In the genomic region with DNA sequence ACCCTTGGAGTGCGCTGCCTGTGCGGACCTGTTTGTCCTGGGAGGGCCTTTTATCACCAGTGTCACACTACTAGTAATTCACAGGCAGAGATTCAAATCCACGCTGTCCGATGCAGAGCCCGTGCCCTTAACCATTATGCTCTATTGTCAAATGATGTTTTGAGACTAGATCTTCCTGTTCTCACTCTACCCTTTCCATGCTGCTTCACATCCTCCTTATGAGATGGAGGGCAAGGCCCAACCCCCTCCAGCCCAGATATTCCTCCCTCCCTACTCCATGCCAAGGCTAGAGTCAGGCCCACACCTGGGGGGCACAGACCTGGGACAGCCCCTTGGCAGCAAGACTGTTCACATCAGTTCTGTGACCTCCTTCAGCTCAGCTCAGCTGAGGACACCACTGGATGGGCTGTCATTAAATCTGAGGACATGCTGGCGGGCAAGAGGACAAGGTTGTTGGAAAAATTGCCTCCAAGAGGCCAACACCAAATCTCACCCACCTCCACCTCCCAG, we compare ENCODE assay signal across 20 cellular contexts.
DNase-seq lines count a peak whose midpoint lies in the region; ATAC-seq, FAIRE-seq and TF ChIP-seq lines count a peak whose summit lies in the region.
"Had no signal": no experiment of that assay in that cellular context is flagged by ENCODE, and none has a peak within 500 bp of the region (broad histone marks: within the 10 kb centered on the region; RNA-seq: fewer than 3 reads in every experiment).

No MANE protein-coding gene starts in this region.

- no peak overlapping the region for H2BK5ac ChIP-seq in H1 (ENCODE audit: low read depth, low read length)

- DNase-seq in coronary artery (ENCODE audit: low spot score) (peak; percentile 55), H1 (ENCODE audit: low read depth in 1 of 2, low spot score in 2 of 2) (no peak), islet precursor cell (peak; percentile 43), type B pancreatic cell (ENCODE audit: extremely low spot score, unreplicated experiment) (peak; percentile 37), DMS 273 treated with DMSO at 0.1 percent for 48 hours (lab: John Stamatoyannopoulos, UW) (no peak), aorta (no peak)
- DNase-seq in stimulated activated CD4-positive, alpha-beta T cell treated with anti-CD3 and anti-CD28 coated beads, Interleukin-2, amount 100 ng/mL, for 24 hours, result no peak
- DNase-seq in CD4-positive, alpha-beta memory T cell, result no peak
- DNase-seq: C1 segment of cervical spinal cord; Caco-2; CD8-positive, alpha-beta T cell; DMS79; EL; GDM1; HFFc6 had no signal

- H4K20me1 ChIP-seq in H1 (replicated peaks in 1 of 2; ENCODE audit: control insufficient read depth in 1 of 2, insufficient read depth in 2 of 2, low read length in 2 of 2), result no peaks in the 10 kb centered on the region

- H3K9me3 Mint-ChIP-seq in type B pancreatic cell, result no peaks in the 10 kb centered on the region
- H3K9me3 Mint-ChIP-seq in CD4-positive, alpha-beta memory T cell, result no peaks in the 10 kb centered on the region
- H3K9me3 Mint-ChIP-seq: CD8-positive, alpha-beta T cell; GM23338; HFFc6 had no signal

- peaks cover 5% of the 10 kb centered on the region for H3K4me1 Mint-ChIP-seq in type B pancreatic cell (ENCODE audit: unreplicated experiment)
- peaks cover 0 to 2% (median 0%) of the 10 kb centered on the region in 4 donors for H3K4me1 Mint-ChIP-seq in CD4-positive, alpha-beta memory T cell

- no peak overlapping the region for H3K4ac ChIP-seq in H1 (replicated peaks; ENCODE audit: insufficient read length, low read depth, low read length)

- no peak overlapping the region for H3K27ac Mint-ChIP-seq in type B pancreatic cell
- no peak overlapping the region for H3K27ac Mint-ChIP-seq in CD4-positive, alpha-beta memory T cell
- H3K27ac Mint-ChIP-seq: CD8-positive, alpha-beta T cell; GM23338; HFFc6 had no signal

- no peak overlapping the region for H3K18ac ChIP-seq in H1 (ENCODE audit: extremely low read depth, low read length)

- H3K4me3 Mint-ChIP-seq in type B pancreatic cell, result no peak overlapping the region
- H3K4me3 Mint-ChIP-seq in CD4-positive, alpha-beta memory T cell, result no peak overlapping the region
- H3K4me3 Mint-ChIP-seq: CD8-positive, alpha-beta T cell; GM23338; HFFc6 had no signal

- CTCF ChIA-PET in H1 (lab: Charles Lee; ENCODE audit: partially characterized antibody), result interaction anchor here (0.7 to 1.4 kb wide), 4 partner anchors 9 to 129 kb away, joined by 3 to 5 read pairs (median 3); no protein-coding TSS in a partner anchor
- CTCF ChIA-PET in CD4-positive, alpha-beta memory T cell (lab: Charles Lee; ENCODE audit: partially characterized antibody), result no interaction called here

- H3K27me3 ChIP-seq in H1 (replicated peaks in 1 of 4; ENCODE audit: control insufficient read depth in 3 of 4, extremely low read depth in 1 of 4, insufficient read depth in 3 of 4, low read length in 3 of 4) (no peaks in the 10 kb centered on the region), aorta (ENCODE audit: control insufficient read depth in 1 of 2, insufficient read depth in 2 of 2, low read length in 1 of 2) (no peaks in the 10 kb centered on the region)
- no peaks in the 10 kb centered on the region for H3K27me3 ChIP-seq in CD4-positive, alpha-beta memory T cell (ENCODE audit: insufficient read depth, low read length)

- no peak overlapping the region for H2AFZ ChIP-seq in H1 (ENCODE audit: low read length)
- H2AFZ ChIP-seq: GM23338 had no signal

- H3K4me3 ChIP-seq in coronary artery, result no peak overlapping the region
- no peak overlapping the region for H3K4me3 ChIP-seq in H1 (ENCODE audit: extremely low read depth in 1 of 4, insufficient read depth in 2 of 4, low read depth in 3 of 4, low read length in 4 of 4)
- no peak overlapping the region for H3K4me3 ChIP-seq in CD4-positive, alpha-beta memory T cell (ENCODE audit: low read length in 2 of 2)
- no peak overlapping the region for H3K4me3 ChIP-seq in aorta (ENCODE audit: low read length in 2 of 2)
- H3K4me3 ChIP-seq: GM12878, GM23338, HAP-1 had no signal

- H3K9me3 ChIP-seq in H1 (ENCODE audit: insufficient read depth in 2 of 2, low read depth in 1 of 2, low read length in 1 of 2) (no peaks in the 10 kb centered on the region), aorta (ENCODE audit: control insufficient read depth, low read length) (no peaks in the 10 kb centered on the region)
- no peaks in the 10 kb centered on the region for H3K9me3 ChIP-seq in CD4-positive, alpha-beta memory T cell (ENCODE audit: control insufficient read depth in 1 of 2, low read length in 2 of 2)
- H3K9me3 ChIP-seq: Caco-2, HAP-1 had no signal

- no peak for TF ChIP-seq POLR2A in H1 (IDR thresholded peaks at IDR 0.05; ENCODE audit: control extremely low read depth in 1 of 2, low read depth in 2 of 2, low read length in 2 of 2)

- TF ChIP-seq EP300 in H1 (IDR thresholded peaks at IDR 0.05; ENCODE audit: borderline replicate concordance in 1 of 2, low read depth in 2 of 2, low read length in 2 of 2), result no peak

- H3K27me3 Mint-ChIP-seq in type B pancreatic cell, result peaks cover 45% of the 10 kb centered on the region
- peaks cover 3 to 6% of the 10 kb centered on the region in 2 donors for H3K27me3 Mint-ChIP-seq in CD4-positive, alpha-beta memory T cell

- TF ChIP-seq RAD21 in H1 (IDR thresholded peaks at IDR 0.05 in 1 of 2, conservative IDR thresholded peaks at IDR 0.05 in 1 of 2; ENCODE audit: low read depth in 2 of 2, low read length in 2 of 2), result no peak

- no peak overlapping the region for H4K91ac ChIP-seq in H1 (replicated peaks; ENCODE audit: insufficient read length, low read length)

- H3K23ac ChIP-seq in H1 (ENCODE audit: insufficient read length), result peak overlapping the region; percentile 36

- 89% methylated on average over 6 of the region's 6 CpGs; no CpG with 5 or more reads in 1 of the 2 experiments for WGBS in H1 (ENCODE audit: extremely low coverage in 1 of 2, insufficient coverage in 1 of 2, insufficient read length in 1 of 2, insufficient replicate concordance in 2 of 2, low coverage in 1 of 2, low lambda C conversion rate in 2 of 2, missing lambda C conversion rate in 1 of 2), 2 experiments
- 93 to 95% methylated on average over 6 of the region's 6 CpGs for WGBS in aorta, 2 donors

- no peaks in the 10 kb centered on the region for H3K79me1 ChIP-seq in H1 (ENCODE audit: low read depth, low read length)

- H4K8ac ChIP-seq in H1 (ENCODE audit: extremely low read depth, insufficient read depth, low read length), result no peak overlapping the region

- no peaks in the 10 kb centered on the region for H3K36me3 Mint-ChIP-seq in type B pancreatic cell
- H3K36me3 Mint-ChIP-seq in CD4-positive, alpha-beta memory T cell, result no peaks in the 10 kb centered on the region
- H3K36me3 Mint-ChIP-seq: CD8-positive, alpha-beta T cell had no signal

- intact Hi-C loops in CD4-positive, alpha-beta memory T cell (cut with micrococcal nuclease), result no loop called here
- intact Hi-C loops in aorta (cut with DNase I), result loop anchor here in 1 of 2 donors (10.0 kb wide), 1 partner anchor 297 kb away; no protein-coding TSS in a partner anchor

- H3K4me1 ChIP-seq in H1 (replicated peaks in 1 of 4; ENCODE audit: control insufficient read depth in 3 of 4, insufficient read depth in 4 of 4, low read length in 3 of 4) (peaks cover 0 to 4% (median 0%) of the 10 kb centered on the region in 4 experiments; a peak in 1 of 7 replicates), aorta (ENCODE audit: control insufficient read depth in 1 of 2, insufficient read depth in 2 of 2, low read length in 2 of 2) (no peaks in the 10 kb centered on the region)
- H3K4me1 ChIP-seq in CD4-positive, alpha-beta memory T cell (ENCODE audit: insufficient read depth, low read length), result no peaks in the 10 kb centered on the region
- H3K4me1 ChIP-seq: Caco-2, HAP-1 had no signal

- POLR2A ChIA-PET in H1 (lab: Charles Lee; ENCODE audit: partially characterized antibody), result no interaction called here
- POLR2A ChIA-PET in CD4-positive, alpha-beta memory T cell (lab: Charles Lee; ENCODE audit: partially characterized antibody), result no interaction called here

- TF ChIP-seq CTCF in coronary artery (IDR thresholded peaks at IDR 0.05) (no peak), H1 (IDR thresholded peaks at IDR 0.05; ENCODE audit: control extremely low read depth in 1 of 3, insufficient read depth in 1 of 3, low read depth in 1 of 3, low read length in 3 of 3) (no peak), type B pancreatic cell (conservative IDR thresholded peaks at IDR 0.05) (no peak)

- H4K5ac ChIP-seq in H1 (ENCODE audit: insufficient read length, low read depth, low read length), result no peak overlapping the region

- no peak overlapping the region for H3K14ac ChIP-seq in H1 (ENCODE audit: insufficient read length)

- no peak overlapping the region for H2BK20ac ChIP-seq in H1 (ENCODE audit: low read length)

- no peaks in the 10 kb centered on the region for H3K23me2 ChIP-seq in H1 (ENCODE audit: low read depth, low read length)

- H2BK120ac ChIP-seq in H1 (replicated peaks; ENCODE audit: low read depth, low read length), result no peak overlapping the region

- H3K9ac ChIP-seq in H1 (replicated peaks in 1 of 4; ENCODE audit: extremely low read depth in 1 of 4, low read depth in 3 of 4, low read length in 3 of 4), result no peak overlapping the region

- no peak overlapping the region for H3K27ac ChIP-seq in coronary artery
- no peak overlapping the region for H3K27ac ChIP-seq in H1 (ENCODE audit: low read depth, low read length)
- no peak overlapping the region for H3K27ac ChIP-seq in CD4-positive, alpha-beta memory T cell (ENCODE audit: low read depth, low read length)
- H3K27ac ChIP-seq in aorta (ENCODE audit: low read depth in 1 of 2, low read length in 2 of 2), result no peak overlapping the region

- no peak overlapping the region for H2BK12ac ChIP-seq in H1 (ENCODE audit: low read depth, low read length)

- H2BK15ac ChIP-seq in H1 (ENCODE audit: low read length), result no peak overlapping the region

- no peaks in the 10 kb centered on the region for H3K79me2 ChIP-seq in H1 (ENCODE audit: control insufficient read depth in 1 of 2, insufficient read depth in 2 of 2, low read length in 2 of 2)

- FAIRE-seq in H1 (lab: Jason Lieb, UNC), result no peak
- FAIRE-seq: GM12878, GM19239, H54 had no signal

- no peak overlapping the region for H3K56ac ChIP-seq in H1 (replicated peaks; ENCODE audit: insufficient read length, low read depth, low read length)

- H3K36me3 ChIP-seq in H1 (ENCODE audit: control insufficient read depth in 2 of 4, insufficient read depth in 4 of 4, low read length in 3 of 4) (no peaks in the 10 kb centered on the region), aorta (ENCODE audit: control insufficient read depth in 1 of 2, insufficient read depth in 2 of 2, low read length in 1 of 2) (no peaks in the 10 kb centered on the region)
- H3K36me3 ChIP-seq in CD4-positive, alpha-beta memory T cell (ENCODE audit: insufficient read depth, low read length), result no peaks in the 10 kb centered on the region
- H3K36me3 ChIP-seq: HAP-1 had no signal

- no peak for ATAC-seq in aorta (ENCODE audit: low FRiP score)
- ATAC-seq: CD8-positive, alpha-beta T cell; GM12878 had no signal

- H2AK5ac ChIP-seq in H1 (ENCODE audit: low read depth, low read length), result no peak overlapping the region

- no peak overlapping the region for H3K4me2 ChIP-seq in H1 (ENCODE audit: insufficient read depth in 1 of 2, low read depth in 2 of 2, low read length in 2 of 2)
- H3K4me2 ChIP-seq: GM23338 had no signal

TF ChIP-seq in H1, 55 proteins besides CTCF, POLR2A, EP300 and RAD21 (continues in another document):
- TF ChIP-seq CHD1 (IDR thresholded peaks at IDR 0.05; ENCODE audit: low read depth, low read length) (no peak), BCL11A (IDR thresholded peaks at IDR 0.05; ENCODE audit: low read depth in 2 of 2, low read length in 2 of 2) (no peak), CREB1 (IDR thresholded peaks at IDR 0.05) (no peak)

Comparison
In these comparisons a context has a peak if more than half of its experiments do, and no peak if none do; other contexts are left out.
1. DNase-seq: peak in coronary artery (single experiment), islet precursor cell (single experiment) and type B pancreatic cell (single experiment); none in H1 (0 of 2), stimulated activated CD4-positive, alpha-beta T cell treated with anti-CD3 and anti-CD28 coated beads, Interleukin-2, amount 100 ng/mL, for 24 hours (0 of 2), CD4-positive, alpha-beta memory T cell (0 of 5), DMS 273 treated with DMSO at 0.1 percent for 48 hours (single experiment) and aorta (0 of 2).